8 cellular contexts compared by ENCODE assay signal in genomic region chr2:167712275-167712674, GRCh38.
"Had no signal": no experiment of that assay in that cellular context is flagged by ENCODE, and none has a peak within 500 bp of the region (broad histone marks: within the 10 kb centered on the region; RNA-seq: fewer than 3 reads in every experiment).

No MANE protein-coding gene starts in this region.

- H3K9ac ChIP-seq: GM23248 had no signal

- ATAC-seq: HCT116 had no signal

- H3K4me3 Mint-ChIP-seq: HFFc6 had no signal

- H3K4me3 ChIP-seq: GM23248, HAP-1 had no signal

- H3K4me1 ChIP-seq: HAP-1 had no signal

- H3K27ac Mint-ChIP-seq: HFFc6 had no signal

- H3K27ac ChIP-seq: GM23248, HL-60 had no signal

- H3K36me3 ChIP-seq: HAP-1 had no signal

- DNase-seq: GM23248, GOT3, H7, HFFc6, IMR-90 had no signal
